8 cellular contexts compared by ENCODE assay signal in genomic region chr10:97498076-97498840, GRCh38. TPM values are rescaled to one million over a fixed set of nuclear protein-coding genes. Genes with fewer than 3 reads are reported as not detected.
DNase-seq lines count a peak whose midpoint lies in the region; ATAC-seq and TF ChIP-seq lines count a peak whose summit lies in the region.

TSS of gene MMS19 (minus strand) at chr10:97498422. CDS start at chr10:97498384, 38 bp downstream.

- peak; percentile 91 for ATAC-seq in HG02763 (IDR thresholded peaks at IDR 0.05; ENCODE audit: unreplicated experiment)
- ATAC-seq in activated naive CD8-positive, alpha-beta T cell treated with anti-CD3 and anti-CD28 coated beads, Interleukin-2, amount 50 U/mL, for 24 hours, result peak; percentile 94

- H3K4me1 ChIP-seq in cardiac muscle cell (ENCODE audit: low read depth), result peaks cover 15% of the 10 kb centered on the region

- H3K36me3 Mint-ChIP-seq in activated naive CD8-positive, alpha-beta T cell treated with anti-CD3 and anti-CD28 coated beads, Interleukin-2, amount 50 U/mL, for 24 hours (ENCODE audit: low read depth), result peaks cover 12% of the 10 kb centered on the region
- H3K36me3 Mint-ChIP-seq in type B pancreatic cell, result no peaks in the 10 kb centered on the region

- H3K27me3 ChIP-seq in cardiac muscle cell, result peaks cover 21% of the 10 kb centered on the region

- no peaks in the 10 kb centered on the region for H3K9me3 Mint-ChIP-seq in activated naive CD8-positive, alpha-beta T cell treated with anti-CD3 and anti-CD28 coated beads, Interleukin-2, amount 50 U/mL, for 24 hours
- H3K9me3 Mint-ChIP-seq in type B pancreatic cell, result no peaks in the 10 kb centered on the region

- TF ChIP-seq CTCF in GM12865 (IDR thresholded peaks at IDR 0.05; ENCODE audit: insufficient read depth, low read depth, low read length, missing control alignments) (no peak), cardiac muscle cell (IDR thresholded peaks at IDR 0.05; ENCODE audit: low read depth, low read length) (no peak), type B pancreatic cell (conservative IDR thresholded peaks at IDR 0.05) (peak; percentile 25)

- peak within 1 kb of the TSS; percentile 91 for H3K27ac ChIP-seq in cardiac muscle cell

- H3K27ac Mint-ChIP-seq in activated naive CD8-positive, alpha-beta T cell treated with anti-CD3 and anti-CD28 coated beads, Interleukin-2, amount 50 U/mL, for 24 hours, result peak within 1 kb of the TSS; percentile 97
- peak within 1 kb of the TSS; percentile 96 for H3K27ac Mint-ChIP-seq in type B pancreatic cell

- H3K4me3 Mint-ChIP-seq in activated naive CD8-positive, alpha-beta T cell treated with anti-CD3 and anti-CD28 coated beads, Interleukin-2, amount 50 U/mL, for 24 hours, result peak within 1 kb of the TSS; percentile 91
- H3K4me3 Mint-ChIP-seq in type B pancreatic cell, result peak within 1 kb of the TSS; percentile 90

- H3K9me3 ChIP-seq in cardiac muscle cell (ENCODE audit: low read depth), result no peaks in the 10 kb centered on the region

- H3K4me1 Mint-ChIP-seq in activated naive CD8-positive, alpha-beta T cell treated with anti-CD3 and anti-CD28 coated beads, Interleukin-2, amount 50 U/mL, for 24 hours, result peaks cover 44% of the 10 kb centered on the region
- peaks cover 39% of the 10 kb centered on the region for H3K4me1 Mint-ChIP-seq in type B pancreatic cell (ENCODE audit: unreplicated experiment)

- peak within 1 kb of the TSS; percentile 94 for H3K4me3 ChIP-seq in GM12865 (ENCODE audit: low read depth, low read length)
- peak within 1 kb of the TSS; percentile 74 for H3K4me3 ChIP-seq in cardiac muscle cell

- DNase-seq in GM12865 (ENCODE audit: low read depth) (peak; percentile 97), NCI-H1417 treated with DMSO at 0.1 percent for 48 hours (lab: John Stamatoyannopoulos, UW) (peak; percentile 92), SW480 (ENCODE audit: low spot score) (peak; percentile 95), cardiac muscle cell (ENCODE audit: low read depth in 1 of 2, low spot score in 1 of 2) (peak; percentile 99 to 100), pons (ENCODE audit: low spot score) (peak; percentile 98), type B pancreatic cell (ENCODE audit: extremely low spot score, unreplicated experiment) (peak; percentile 100)
- DNase-seq in activated naive CD8-positive, alpha-beta T cell treated with anti-CD3 and anti-CD28 coated beads, Interleukin-2, amount 50 U/mL, for 24 hours, result peak; percentile 100

- peaks cover 29% of the 10 kb centered on the region for H3K27me3 Mint-ChIP-seq in activated naive CD8-positive, alpha-beta T cell treated with anti-CD3 and anti-CD28 coated beads, Interleukin-2, amount 50 U/mL, for 24 hours
- H3K27me3 Mint-ChIP-seq in type B pancreatic cell, result peaks cover 29% of the 10 kb centered on the region

- H3K36me3 ChIP-seq in cardiac muscle cell, result no peaks in the 10 kb centered on the region

RNA-seq across cellular contexts. Expression of gene MMS19, which starts in this region (rescaled TPM):
- 94.0 and 124 TPM in 2 replicates for total RNA-seq in cardiac muscle cell
- polyA plus RNA-seq in cardiac muscle cell, result 72.5 and 85.6 TPM in 2 replicates
- total RNA-seq in type B pancreatic cell (ENCODE audit: low replicate concordance), result 85.9 and 94.8 TPM in 2 replicates

Comparison
In these comparisons a context has a peak if more than half of its experiments do, and no peak if none do; other contexts are left out.
1. Peak in every context shown above with its lines: DNase-seq, ATAC-seq, H3K4me3 ChIP-seq and H3K27ac ChIP-seq.